In the genomic region with DNA sequence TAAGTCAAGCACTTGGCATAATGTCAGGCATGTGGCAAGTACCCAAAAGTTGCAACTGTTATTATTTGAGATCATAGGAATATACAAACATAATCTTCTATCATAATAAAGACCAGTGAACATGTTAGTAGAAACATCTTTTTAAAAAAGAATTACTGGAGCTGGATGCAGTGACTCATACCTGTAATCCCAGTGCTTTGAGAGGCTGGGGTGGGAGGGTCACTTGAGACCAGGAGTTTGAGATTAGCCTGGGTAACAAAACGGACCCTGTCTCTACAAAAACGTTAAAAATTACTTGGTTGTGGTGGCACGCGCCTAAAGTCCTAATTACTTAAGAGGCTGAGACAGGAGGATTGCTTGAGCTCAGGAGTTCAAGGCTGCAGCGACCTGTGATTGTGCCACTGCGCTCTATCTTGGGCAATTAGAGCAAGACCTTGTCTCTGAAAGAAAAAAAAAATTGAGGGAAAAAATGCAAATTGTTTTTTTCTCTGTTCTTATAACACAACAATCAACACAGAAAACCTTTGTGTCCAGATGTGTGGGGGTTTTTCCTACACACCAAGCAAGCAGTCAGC, we compare ENCODE assay signal across 30 cellular contexts.
"Had no signal": no experiment of that assay in that cellular context is flagged by ENCODE, and none has a peak within 500 bp of the region (broad histone marks: within the 10 kb centered on the region; RNA-seq: fewer than 3 reads in every experiment).

No MANE protein-coding gene starts in this region.

- H3K27me3 ChIP-seq: ascending aorta, body of pancreas, MG63 had no signal

- FAIRE-seq: TTC549 had no signal

- DNase-seq: activated CD4-positive, alpha-beta memory T cell treated with anti-CD3 and anti-CD28 coated beads for 36 hours; activated CD4-positive, alpha-beta T cell treated with anti-CD3 and anti-CD28 coated beads, Interleukin-2, amount 10 ng/mL, durations not matched to agents 7 days and 5 days; activated CD4-positive, CD25-positive, alpha-beta regulatory T cell; activated gamma-delta T cell treated with Interleukin-2 at 50 U/mL for 16 hours; activated naive CD4-positive, alpha-beta T cell treated with anti-CD3 and anti-CD28 coated beads, Interleukin-2, amount 50 U/mL, for 16 hours; activated naive CD8-positive, alpha-beta T cell treated with anti-CD3 and anti-CD28 coated beads, Interleukin-2, amount 10 ng/mL, durations not matched to agents 7 days and 5 days; activated T-cell treated with anti-CD3 and anti-CD28 coated beads for 4 hours; activated T-cell treated with anti-CD3 and anti-CD28 coated beads, Interleukin-2, amount 50 U/mL, for 72 hours; amniotic stem cell; body of pancreas; MG63; NCI-H1105; NCI-H1436; NCI-H1694 treated with DMSO at 0.1 percent for 48 hours; NCI-H2081; NCI-H510A treated with DMSO at 0.1 percent for 48 hours; NCI-H69; NK-92 treated with Interleukin-12 subunit alpha and Interleukin-12 subunit beta, amount 100 ng/mL, for 24 hours; OCI-M1; RPMI8226; T-cell; T-helper 2 cell; T1000 had no signal

- H3K4me1 Mint-ChIP-seq: activated CD4-positive, alpha-beta T cell treated with anti-CD3 and anti-CD28 coated beads, Interleukin-2, amount 10 ng/mL, durations not matched to agents 7 days and 5 days; activated naive CD8-positive, alpha-beta T cell treated with anti-CD3 and anti-CD28 coated beads, Interleukin-2, amount 10 ng/mL, durations not matched to agents 7 days and 5 days; T-cell had no signal

- H3K27me3 Mint-ChIP-seq: activated CD4-positive, alpha-beta memory T cell treated with anti-CD3 and anti-CD28 coated beads for 36 hours; activated CD4-positive, alpha-beta T cell treated with anti-CD3 and anti-CD28 coated beads, Interleukin-2, amount 10 ng/mL, durations not matched to agents 7 days and 5 days; activated naive CD8-positive, alpha-beta T cell treated with anti-CD3 and anti-CD28 coated beads, Interleukin-2, amount 10 ng/mL, durations not matched to agents 7 days and 5 days; central memory CD8-positive, alpha-beta T cell; T-cell had no signal

- H3K36me3 ChIP-seq: ascending aorta, MG63 had no signal

- H3K27ac Mint-ChIP-seq: activated CD4-positive, alpha-beta memory T cell treated with anti-CD3 and anti-CD28 coated beads for 36 hours; activated CD4-positive, alpha-beta T cell treated with anti-CD3 and anti-CD28 coated beads, Interleukin-2, amount 10 ng/mL, durations not matched to agents 7 days and 5 days; activated naive CD8-positive, alpha-beta T cell treated with anti-CD3 and anti-CD28 coated beads, Interleukin-2, amount 10 ng/mL, durations not matched to agents 7 days and 5 days; activated T-cell treated with anti-CD3 and anti-CD28 coated beads, Interleukin-2, amount 50 U/mL, for 72 hours; activated T-helper 2 cell treated with anti-CD3 and anti-CD28 coated beads, Interferon-gamma antibody, Interleukin-2, Interleukin-4, amounts not matched to agents 10 μg/mL and 5 μg/mL and 100 μg/mL, durations not matched to agents 14 hours and 24 hours and 36 hours; T-cell had no signal

- H3K9me3 Mint-ChIP-seq: activated CD4-positive, alpha-beta T cell treated with anti-CD3 and anti-CD28 coated beads, Interleukin-2, amount 10 ng/mL, durations not matched to agents 7 days and 5 days; activated naive CD8-positive, alpha-beta T cell treated with anti-CD3 and anti-CD28 coated beads, Interleukin-2, amount 10 ng/mL, durations not matched to agents 7 days and 5 days; activated T-cell treated with anti-CD3 and anti-CD28 coated beads, Interleukin-2, amount 50 U/mL, for 72 hours; activated T-helper 2 cell treated with anti-CD3 and anti-CD28 coated beads, Interferon-gamma antibody, Interleukin-2, Interleukin-4, amounts not matched to agents 10 μg/mL and 5 μg/mL and 100 μg/mL, durations not matched to agents 14 hours and 24 hours and 36 hours; central memory CD8-positive, alpha-beta T cell had no signal

- H3K27ac ChIP-seq: ascending aorta, body of pancreas had no signal

- H3K9me3 ChIP-seq: ascending aorta, body of pancreas, MG63 had no signal

- H3K4me3 Mint-ChIP-seq: activated CD4-positive, alpha-beta memory T cell treated with anti-CD3 and anti-CD28 coated beads for 36 hours; activated CD4-positive, alpha-beta T cell treated with anti-CD3 and anti-CD28 coated beads, Interleukin-2, amount 10 ng/mL, durations not matched to agents 7 days and 5 days; activated naive CD8-positive, alpha-beta T cell treated with anti-CD3 and anti-CD28 coated beads, Interleukin-2, amount 10 ng/mL, durations not matched to agents 7 days and 5 days; activated T-cell treated with anti-CD3 and anti-CD28 coated beads, Interleukin-2, amount 50 U/mL, for 72 hours; central memory CD8-positive, alpha-beta T cell; T-cell had no signal

- ATAC-seq: activated T-cell treated with anti-CD3 and anti-CD28 coated beads, Interleukin-2, amount 50 U/mL, for 72 hours; body of pancreas; Panc1; Right ventricle myocardium inferior; T-cell had no signal

- H3K36me3 Mint-ChIP-seq: activated naive CD8-positive, alpha-beta T cell treated with anti-CD3 and anti-CD28 coated beads, Interleukin-2, amount 10 ng/mL, durations not matched to agents 7 days and 5 days; T-cell had no signal

- H3K4me3 ChIP-seq: ascending aorta, body of pancreas, MG63, SK-N-MC had no signal
